In the genomic region with DNA sequence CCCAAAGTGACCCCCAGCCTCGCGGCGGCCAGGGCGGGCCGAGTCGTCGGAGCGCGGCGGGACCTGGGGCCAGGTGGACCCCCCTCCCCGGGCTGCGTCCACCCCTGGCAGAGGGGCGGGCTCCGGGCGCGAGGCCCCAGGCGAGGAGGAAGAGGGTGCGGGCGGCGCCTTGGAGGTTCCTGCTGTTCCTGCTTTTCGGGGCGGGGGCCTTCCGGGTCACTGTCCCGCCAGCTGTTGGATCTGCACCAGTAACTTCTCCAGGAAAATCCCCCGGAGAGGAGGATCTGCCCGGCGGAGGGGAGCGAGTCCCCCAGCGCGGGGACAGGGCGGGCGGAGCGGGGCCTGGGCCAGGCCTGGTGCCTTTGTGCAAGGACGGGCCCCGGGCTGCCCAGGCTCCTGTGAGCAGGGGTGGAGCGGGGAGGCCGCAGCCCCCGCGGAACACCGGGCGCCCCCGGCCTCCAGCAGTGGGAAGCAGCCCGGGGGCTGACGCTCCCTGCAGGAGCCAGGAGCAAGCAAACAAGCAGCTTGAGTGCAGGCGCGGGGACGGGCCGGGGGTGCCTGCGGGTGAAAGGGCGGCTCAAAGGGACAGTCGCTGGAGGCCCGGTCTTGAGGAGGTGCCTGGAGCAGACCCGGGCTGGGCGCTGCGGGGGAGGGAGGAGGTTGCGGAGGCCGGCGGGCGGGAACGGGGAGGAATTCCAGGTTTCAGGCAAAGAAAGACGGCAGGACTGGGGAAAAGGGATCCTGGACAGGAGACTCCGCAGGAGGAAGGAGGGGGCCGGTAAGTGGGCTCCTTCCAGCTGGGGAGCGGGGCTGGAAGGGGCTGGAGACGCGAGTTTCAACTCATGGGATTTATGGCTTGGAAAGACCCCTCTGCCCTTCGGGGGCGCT, we compare ENCODE assay signal across 1 cellular context.
TF ChIP-seq lines count a peak whose summit lies in the region.

No MANE protein-coding gene starts in this region.

TF ChIP-seq in WTC11, 78 proteins besides CTCF, POLR2A, EP300 and RAD21 (continued from another document):
- peak; percentile 39; the same call in 1 of the 2 replicates for TF ChIP-seq ZBTB21 (CRISPR knock-in tag; IDR thresholded peaks at IDR 0.05; ENCODE audit: borderline replicate concordance)
